In genomic region chr5:171387970-171388815, GRCh38 we compare ENCODE assay signal across 8 cellular contexts. TPM values are rescaled to one million over a fixed set of nuclear protein-coding genes. Genes with fewer than 3 reads are reported as not detected.
DNase-seq lines count a peak whose midpoint lies in the region; ATAC-seq and TF ChIP-seq lines count a peak whose summit lies in the region.

No MANE protein-coding gene starts in this region.

- peak overlapping the region; percentile 98 for H3K27ac Mint-ChIP-seq in activated naive CD4-positive, alpha-beta T cell treated with anti-CD3 and anti-CD28 coated beads, Interleukin-2, amount 10 ng/mL, durations not matched to agents 7 days and 5 days

- H3K36me3 ChIP-seq in osteoblast (ENCODE audit: insufficient read depth, low read length) (peaks cover 41% of the 10 kb centered on the region), testis (ENCODE audit: low read depth, missing control alignments) (no peaks in the 10 kb centered on the region)

- peak overlapping the region; percentile 77 for H3K4me2 ChIP-seq in osteoblast (ENCODE audit: insufficient read depth, low read length)

- H3K9me3 ChIP-seq in osteoblast (ENCODE audit: low read depth, low read length): no peaks in the 10 kb centered on the region
- no peaks in the 10 kb centered on the region for H3K9me3 ChIP-seq in testis

- no peaks in the 10 kb centered on the region for H3K9me3 Mint-ChIP-seq in activated naive CD4-positive, alpha-beta T cell treated with anti-CD3 and anti-CD28 coated beads, Interleukin-2, amount 10 ng/mL, durations not matched to agents 7 days and 5 days

- H3K4me3 ChIP-seq in osteoblast (ENCODE audit: insufficient read depth, low read length) (peak overlapping the region; percentile 93), testis (peak overlapping the region; percentile 86 to 96)

- H3K27me3 ChIP-seq in osteoblast (ENCODE audit: insufficient read depth, low read length) (no peaks in the 10 kb centered on the region), testis (no peaks in the 10 kb centered on the region)

- ATAC-seq in GM21390 (IDR thresholded peaks at IDR 0.05; ENCODE audit: unreplicated experiment): peak; percentile 38

- peaks cover 44% of the 10 kb centered on the region for H3K36me3 Mint-ChIP-seq in activated naive CD4-positive, alpha-beta T cell treated with anti-CD3 and anti-CD28 coated beads, Interleukin-2, amount 10 ng/mL, durations not matched to agents 7 days and 5 days

- DNase-seq in DMS53 (lab: John Stamatoyannopoulos, UW): peak; percentile 93
- DNase-seq in HuH-7 (ENCODE audit: low spot score): peak; percentile 60
- peak; percentile 75 for DNase-seq in SK-N-DZ (ENCODE audit: low spot score)
- peak; percentile 89 for DNase-seq in activated naive CD4-positive, alpha-beta T cell treated with anti-CD3 and anti-CD28 coated beads, Interleukin-2, amount 10 ng/mL, durations not matched to agents 7 days and 5 days
- DNase-seq in globus pallidus (ENCODE audit: low spot score): peak; percentile 73
- DNase-seq in osteoblast (ENCODE audit: insufficient read length, low spot score, missing footprints): peak; percentile 90
- peak; percentile 83 for DNase-seq in testis

- H3K4me1 Mint-ChIP-seq in activated naive CD4-positive, alpha-beta T cell treated with anti-CD3 and anti-CD28 coated beads, Interleukin-2, amount 10 ng/mL, durations not matched to agents 7 days and 5 days: peaks cover 58% of the 10 kb centered on the region

- peaks cover 52% of the 10 kb centered on the region for H4K20me1 ChIP-seq in osteoblast (ENCODE audit: insufficient read depth, low read length)

- H3K27ac ChIP-seq in osteoblast (ENCODE audit: low read depth, low read length) (peak overlapping the region; percentile 89), testis (peak overlapping the region; percentile 92)

- CTCF ChIA-PET in activated naive CD4-positive, alpha-beta T cell treated with anti-CD3 and anti-CD28 coated beads, Interleukin-2, amount 10 ng/mL, durations not matched to agents 7 days and 5 days (lab: Charles Lee): interaction anchor here (1.9 kb wide), 1 partner anchor 520 kb away, joined by 4 read pairs; no protein-coding TSS in a partner anchor

- TF ChIP-seq POLR2A in testis (IDR thresholded peaks at IDR 0.05): no peak

- no peak overlapping the region for H2AFZ ChIP-seq in osteoblast (ENCODE audit: low read length)

- peaks cover 21% of the 10 kb centered on the region for H3K4me1 ChIP-seq in osteoblast (ENCODE audit: insufficient read depth, low read length)
- H3K4me1 ChIP-seq in testis: peaks cover 22% of the 10 kb centered on the region

- peak overlapping the region; percentile 95 for H3K4me3 Mint-ChIP-seq in activated naive CD4-positive, alpha-beta T cell treated with anti-CD3 and anti-CD28 coated beads, Interleukin-2, amount 10 ng/mL, durations not matched to agents 7 days and 5 days

- peaks cover 55% of the 10 kb centered on the region for H3K79me2 ChIP-seq in osteoblast (ENCODE audit: insufficient read depth, low read length)

- WGBS in testis, 2 donors: 1% methylated on average over 25 to 47 of the region's 56 CpGs

- intact Hi-C loops in testis (cut with DNase I; ENCODE audit: low total_unique reads): no loop called here

- TF ChIP-seq CTCF in osteoblast (IDR thresholded peaks at IDR 0.05; ENCODE audit: extremely low read depth, low read depth, low read length): no peak
- TF ChIP-seq CTCF in testis (IDR thresholded peaks at IDR 0.05): no peak

- peaks cover 5% of the 10 kb centered on the region for H3K27me3 Mint-ChIP-seq in activated naive CD4-positive, alpha-beta T cell treated with anti-CD3 and anti-CD28 coated beads, Interleukin-2, amount 10 ng/mL, durations not matched to agents 7 days and 5 days

RNA-seq across cellular contexts. Expression of gene NPM1, which starts 0.5 kb away (rescaled TPM):
- 2,594 and 2,647 TPM in 2 replicates for polyA plus RNA-seq in SK-N-DZ (2014; cell fraction: cytosol; rRNA removed)
- 1,411 and 1,693 TPM in 2 replicates for polyA plus RNA-seq in SK-N-DZ (2014; cell fraction: nucleus; rRNA removed)
- total RNA-seq in osteoblast (1,126 and 1,271 TPM in 2 replicates), testis (100 to 1,000 TPM; 398 to 430 TPM)
- 835 TPM for polyA plus RNA-seq in testis (ENCODE audit: insufficient read depth, low read depth, low replicate concordance)

RNA-seq across cellular contexts. Expression of gene FGF18, which starts 31.3 kb away (rescaled TPM):
- 0.13 and 0.42 TPM in 2 replicates for polyA plus RNA-seq in SK-N-DZ (2014; cell fraction: cytosol; rRNA removed)
- 0.89 and 0.94 TPM in 2 replicates for polyA plus RNA-seq in SK-N-DZ (2014; cell fraction: nucleus; rRNA removed)
- total RNA-seq in osteoblast: under 0.01 and 0.29 TPM in 2 replicates
- total RNA-seq in testis: under 1 TPM; 0.68 to 0.79 TPM
- 1.6 TPM for polyA plus RNA-seq in testis (ENCODE audit: insufficient read depth, low read depth, low replicate concordance)

Comparison
In these comparisons a context has a peak if more than half of its experiments do, and no peak if none do; other contexts are left out.
1. Peak in every context shown above with its lines: DNase-seq, ATAC-seq, H3K4me3 ChIP-seq and H3K27ac ChIP-seq.